In the genomic region with DNA sequence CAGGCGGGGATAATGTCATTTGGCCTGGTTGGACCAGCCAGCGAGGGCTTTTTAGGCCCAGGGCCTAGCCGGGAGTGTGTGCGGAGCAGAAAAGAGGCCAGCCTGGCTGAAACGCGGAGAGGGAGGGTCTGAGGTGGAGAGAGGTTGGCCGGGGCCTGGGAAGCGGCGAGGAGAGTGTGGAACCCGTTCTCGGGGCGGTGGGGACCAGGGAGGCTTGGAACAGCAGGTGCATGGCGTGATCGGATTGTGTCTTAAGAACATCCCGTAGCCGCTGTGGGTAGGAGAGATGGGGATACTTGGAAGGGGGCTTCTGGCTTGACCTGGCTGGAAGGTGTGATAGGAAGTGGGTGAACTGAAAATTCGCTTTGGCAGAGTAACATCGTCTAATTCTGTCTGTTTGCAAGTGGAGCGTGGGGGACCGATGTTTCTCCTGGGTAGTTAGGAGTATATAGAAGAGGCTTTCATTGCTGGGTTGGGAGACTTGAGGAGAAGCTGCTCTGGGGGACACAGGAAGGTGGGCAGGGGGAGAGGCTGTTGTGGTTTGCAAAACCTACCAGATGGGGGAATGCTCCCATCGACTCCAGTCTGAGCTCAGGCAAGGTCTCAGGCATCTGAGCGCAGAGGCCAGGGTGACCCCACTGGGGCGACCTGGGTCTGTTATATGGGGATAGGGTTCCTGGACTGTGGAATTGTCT, we compare ENCODE assay signal across 8 cellular contexts. TPM values are rescaled to one million over a fixed set of nuclear protein-coding genes. Genes with fewer than 3 reads are reported as not detected.
A peak's percentile ranks its signal among the peaks of the same experiment; 100 is the strongest.
DNase-seq lines count a peak whose midpoint lies in the region; ATAC-seq and TF ChIP-seq lines count a peak whose summit lies in the region.

No MANE protein-coding gene starts in this region.

- H3K27ac ChIP-seq in Panc1 (ENCODE audit: low read length) (no peak overlapping the region), rectal smooth muscle tissue (ENCODE audit: low read depth, low read length) (peak overlapping the region; percentile 66)

- no peaks in the 10 kb centered on the region for H3K9me3 ChIP-seq in Panc1 (ENCODE audit: control insufficient read depth, insufficient read depth, low read depth, low read length)

- H3K36me3 ChIP-seq in Panc1 (ENCODE audit: control insufficient read depth, insufficient read depth, low read length) (no peaks in the 10 kb centered on the region), rectal smooth muscle tissue (ENCODE audit: control insufficient read depth, insufficient read depth, low read length) (no peaks in the 10 kb centered on the region)

- H3K4me3 ChIP-seq in Panc1 (ENCODE audit: low read depth in 2 of 2, low read length in 2 of 2): peak overlapping the region; percentile 57
- H3K4me3 ChIP-seq in fibroblast of the aortic adventitia (ENCODE audit: low read depth, low read length): peak overlapping the region; percentile 63
- peak overlapping the region; percentile 78 for H3K4me3 ChIP-seq in rectal smooth muscle tissue (ENCODE audit: low read length)

- in situ Hi-C loops in Panc1 (cut with HindIII; ENCODE audit: low pct_unique_long_range_greater_than_20kb, low sequenced_read_pairs): no loop called here

- H3K4me1 ChIP-seq in Panc1 (ENCODE audit: control insufficient read depth, insufficient read depth, low read length): peaks cover 4% of the 10 kb centered on the region; the same call in 1 of the 2 replicates
- H3K4me1 ChIP-seq in rectal smooth muscle tissue (ENCODE audit: control insufficient read depth, insufficient read depth, low read length): peaks cover 7% of the 10 kb centered on the region

- peak overlapping the region; percentile 68 for H3K9ac ChIP-seq in rectal smooth muscle tissue (ENCODE audit: low read length)

- TF ChIP-seq CTCF in Panc1 (IDR thresholded peaks at IDR 0.05): no peak
- no peak for TF ChIP-seq CTCF in fibroblast of the aortic adventitia (IDR thresholded peaks at IDR 0.05; ENCODE audit: insufficient read depth, low read length)

- POLR2A ChIA-PET in Panc1 (lab: Charles Lee): no interaction called here

- H3K27me3 ChIP-seq in Panc1 (ENCODE audit: control insufficient read depth, insufficient read depth, low read length) (no peaks in the 10 kb centered on the region), rectal smooth muscle tissue (ENCODE audit: control insufficient read depth, insufficient read depth, low read length) (no peaks in the 10 kb centered on the region)

- DNase-seq in NCI-H526 treated with DMSO at 0.1 percent for 48 hours (lab: John Stamatoyannopoulos, UW) (peak; percentile 7), NCI-H526 (lab: John Stamatoyannopoulos, UW) (no peak), Panc1 (ENCODE audit: low read depth, low spot score) (no peak), fibroblast of the aortic adventitia (ENCODE audit: low read depth) (no peak), left colon (no peak)

- CTCF ChIA-PET in Panc1 (lab: Charles Lee): no interaction called here

- no peak for ATAC-seq in Panc1
- no peak for ATAC-seq in HG03108 (IDR thresholded peaks at IDR 0.05; ENCODE audit: unreplicated experiment)
- no peak for ATAC-seq in HG02763 (IDR thresholded peaks at IDR 0.05; ENCODE audit: unreplicated experiment)
- no peak for ATAC-seq in left colon

- intact Hi-C loops in Panc1 (cut with micrococcal nuclease; ENCODE audit: unreplicated experiment): no loop called here
- intact Hi-C loops in left colon (cut with DNase I, micrococcal nuclease): no loop called here

- BruUV-seq in Panc1 (replicated peaks; lab: Mats Ljungman, UMichigan): no TSS peak

RNA-seq across cellular contexts. Expression of gene CERS4, which starts 0.9 kb away (rescaled TPM):
- total RNA-seq in Panc1 (2021; ENCODE audit: unreplicated experiment): 11.6 TPM
- polyA plus RNA-seq in Panc1 (2012; ENCODE audit: insufficient read length): 20.8 TPM
- 2.1 and 14.1 TPM in 2 replicates for total RNA-seq in fibroblast of the aortic adventitia (ENCODE audit: low replicate concordance)
- total RNA-seq in left colon: 1 to 10 TPM; 3.8 to 7.3 TPM
